16 cellular contexts compared by ENCODE assay signal in the genomic region with DNA sequence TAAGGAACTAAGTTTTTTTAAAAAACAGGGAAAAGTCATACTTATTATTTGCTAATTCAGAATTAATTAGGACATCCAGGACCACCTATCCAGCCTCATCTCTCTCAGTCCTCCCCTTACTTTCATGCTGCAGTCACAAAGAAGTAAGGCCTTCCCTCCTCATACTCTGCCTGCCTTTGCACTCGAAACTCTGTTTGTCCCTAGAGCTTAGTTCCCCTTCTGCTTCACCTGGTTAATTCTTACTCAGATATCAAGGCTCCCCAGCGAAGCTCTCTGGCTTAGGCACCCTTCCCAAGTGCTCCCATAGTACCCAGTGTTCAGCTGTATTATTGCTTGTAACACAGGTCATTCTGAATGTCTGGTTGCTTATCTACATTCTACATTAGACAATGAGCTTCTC.
"Had no signal": no experiment of that assay in that cellular context is flagged by ENCODE, and none has a peak within 500 bp of the region (broad histone marks: within the 10 kb centered on the region; RNA-seq: fewer than 3 reads in every experiment).

No MANE protein-coding gene starts in this region.

- H3K9me3 ChIP-seq: gastrocnemius medialis, heart right ventricle, stomach, thoracic aorta had no signal

- DNase-seq: activated CD4-positive, alpha-beta T cell treated with anti-CD3 and anti-CD28 coated beads, Interleukin-2, amount 10 ng/mL, durations not matched to agents 7 days and 5 days; activated CD4-positive, CD25-positive, alpha-beta regulatory T cell; activated CD8-positive, alpha-beta memory T cell treated with anti-CD3 and anti-CD28 coated beads for 24 hours; activated naive CD4-positive, alpha-beta T cell treated with anti-CD3 and anti-CD28 coated beads, Interleukin-2, amount 10 ng/mL, durations not matched to agents 7 days and 5 days; effector memory CD8-positive, alpha-beta T cell; gastrocnemius medialis; heart right ventricle; stimulated activated CD4-positive, alpha-beta T cell treated with anti-CD3 and anti-CD28 coated beads, Interleukin-15, amount 100 ng/mL, for 24 hours; stimulated activated CD4-positive, alpha-beta T cell treated with anti-CD3 and anti-CD28 coated beads, Interleukin-4, amount 100 ng/mL, for 24 hours; stomach had no signal

- H3K4me3 ChIP-seq: gastrocnemius medialis, heart right ventricle, stomach, thoracic aorta had no signal

- H3K27me3 ChIP-seq: gastrocnemius medialis, heart right ventricle, stomach had no signal

- H3K4me1 Mint-ChIP-seq: activated CD4-positive, alpha-beta T cell treated with anti-CD3 and anti-CD28 coated beads, Interleukin-2, amount 10 ng/mL, durations not matched to agents 7 days and 5 days; activated naive CD4-positive, alpha-beta T cell treated with anti-CD3 and anti-CD28 coated beads, Interleukin-2, amount 10 ng/mL, durations not matched to agents 7 days and 5 days; activated T-helper 17 cell treated with anti-CD3 and anti-CD28 coated beads, Interleukin-2, amount 50 U/mL, for 72 hours; central memory CD8-positive, alpha-beta T cell; nephron had no signal

- H3K36me3 ChIP-seq: gastrocnemius medialis, thoracic aorta had no signal

- H3K4me1 ChIP-seq: gastrocnemius medialis, stomach had no signal

- H3K27ac ChIP-seq: epithelial cell of prostate, gastrocnemius medialis, heart right ventricle, stomach, thoracic aorta had no signal

- H3K36me3 Mint-ChIP-seq: activated naive CD4-positive, alpha-beta T cell treated with anti-CD3 and anti-CD28 coated beads, Interleukin-2, amount 10 ng/mL, durations not matched to agents 7 days and 5 days had no signal

- H3K9me3 Mint-ChIP-seq: activated CD4-positive, alpha-beta T cell treated with anti-CD3 and anti-CD28 coated beads, Interleukin-2, amount 10 ng/mL, durations not matched to agents 7 days and 5 days; activated naive CD4-positive, alpha-beta T cell treated with anti-CD3 and anti-CD28 coated beads, Interleukin-2, amount 10 ng/mL, durations not matched to agents 7 days and 5 days; activated T-helper 17 cell treated with anti-CD3 and anti-CD28 coated beads, Interleukin-2, amount 50 U/mL, for 72 hours; central memory CD8-positive, alpha-beta T cell; effector memory CD8-positive, alpha-beta T cell; nephron had no signal

- H3K27me3 Mint-ChIP-seq: activated CD4-positive, alpha-beta T cell treated with anti-CD3 and anti-CD28 coated beads, Interleukin-2, amount 10 ng/mL, durations not matched to agents 7 days and 5 days; activated naive CD4-positive, alpha-beta T cell treated with anti-CD3 and anti-CD28 coated beads, Interleukin-2, amount 10 ng/mL, durations not matched to agents 7 days and 5 days; activated T-helper 17 cell treated with anti-CD3 and anti-CD28 coated beads, Interleukin-2, amount 50 U/mL, for 72 hours; central memory CD8-positive, alpha-beta T cell; effector memory CD8-positive, alpha-beta T cell had no signal

- H3K27ac Mint-ChIP-seq: activated CD4-positive, alpha-beta T cell treated with anti-CD3 and anti-CD28 coated beads, Interleukin-2, amount 10 ng/mL, durations not matched to agents 7 days and 5 days; activated naive CD4-positive, alpha-beta T cell treated with anti-CD3 and anti-CD28 coated beads, Interleukin-2, amount 10 ng/mL, durations not matched to agents 7 days and 5 days; activated T-helper 17 cell treated with anti-CD3 and anti-CD28 coated beads, Interleukin-2, amount 50 U/mL, for 72 hours; effector memory CD8-positive, alpha-beta T cell; nephron had no signal

- H3K4me3 Mint-ChIP-seq: activated CD4-positive, alpha-beta T cell treated with anti-CD3 and anti-CD28 coated beads, Interleukin-2, amount 10 ng/mL, durations not matched to agents 7 days and 5 days; activated naive CD4-positive, alpha-beta T cell treated with anti-CD3 and anti-CD28 coated beads, Interleukin-2, amount 10 ng/mL, durations not matched to agents 7 days and 5 days; activated T-helper 17 cell treated with anti-CD3 and anti-CD28 coated beads, Interleukin-2, amount 50 U/mL, for 72 hours; central memory CD8-positive, alpha-beta T cell; effector memory CD8-positive, alpha-beta T cell; nephron had no signal

- ATAC-seq: activated T-helper 17 cell treated with anti-CD3 and anti-CD28 coated beads, Interleukin-2, amount 50 U/mL, for 72 hours; effector memory CD8-positive, alpha-beta T cell; gastrocnemius medialis; heart right ventricle; left lobe of liver had no signal
